6 cellular contexts compared by ENCODE assay signal in the genomic region with DNA sequence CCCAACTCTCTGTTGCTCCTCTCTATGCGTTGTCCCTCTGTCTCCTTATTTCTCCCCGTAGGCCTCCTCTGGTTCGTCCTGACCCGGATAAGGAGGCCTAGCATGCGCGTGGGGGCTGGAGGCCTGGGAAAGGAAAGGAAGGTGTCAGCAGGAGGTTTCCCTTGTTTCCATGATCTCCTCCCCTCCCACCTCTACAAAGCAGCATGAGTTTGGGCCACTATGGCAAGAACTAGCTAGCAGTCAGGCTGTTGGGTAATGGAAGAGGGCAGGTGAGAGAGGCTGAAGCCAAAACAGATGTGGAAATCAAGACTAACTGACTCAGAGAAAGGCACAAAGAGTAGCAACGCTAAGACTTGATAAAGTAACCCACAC. TPM values are rescaled to one million over a fixed set of nuclear protein-coding genes. Genes with fewer than 3 reads are reported as not detected.
DNase-seq lines count a peak whose midpoint lies in the region; ATAC-seq and TF ChIP-seq lines count a peak whose summit lies in the region.

No MANE protein-coding gene starts in this region.

- peak overlapping the region; percentile 88 for H3K4me3 Mint-ChIP-seq in activated naive CD4-positive, alpha-beta T cell treated with anti-CD3 and anti-CD28 coated beads for 36 hours

- H3K4me1 Mint-ChIP-seq in activated naive CD4-positive, alpha-beta T cell treated with anti-CD3 and anti-CD28 coated beads for 36 hours (ENCODE audit: low read depth), result peaks cover 6% of the 10 kb centered on the region

- no peak for TF ChIP-seq POLR2A in transverse colon (IDR thresholded peaks at IDR 0.05)

- H3K27ac ChIP-seq in iPS DF 6.9 (ENCODE audit: low read length) (no peak overlapping the region), transverse colon (peak overlapping the region; percentile 63 to 87 (median 78))

- H3K36me3 Mint-ChIP-seq in activated naive CD4-positive, alpha-beta T cell treated with anti-CD3 and anti-CD28 coated beads for 36 hours (ENCODE audit: low read depth), result no peaks in the 10 kb centered on the region

- no peaks in the 10 kb centered on the region for H3K27me3 Mint-ChIP-seq in activated naive CD4-positive, alpha-beta T cell treated with anti-CD3 and anti-CD28 coated beads for 36 hours (ENCODE audit: low read depth)

- CTCF ChIA-PET in activated naive CD4-positive, alpha-beta T cell treated with anti-CD3 and anti-CD28 coated beads for 36 hours (lab: Charles Lee), result interaction anchor here (1.4 kb wide), 1 partner anchor 8 kb away, joined by 6 read pairs; no protein-coding TSS in a partner anchor

- H3K9me3 ChIP-seq in iPS DF 6.9 (ENCODE audit: control insufficient read depth, insufficient read depth, low read length), result no peaks in the 10 kb centered on the region
- H3K9me3 ChIP-seq in transverse colon, result no peaks in the 10 kb centered on the region

- no peaks in the 10 kb centered on the region for H3K9me3 Mint-ChIP-seq in activated naive CD4-positive, alpha-beta T cell treated with anti-CD3 and anti-CD28 coated beads for 36 hours

- peaks cover 8% of the 10 kb centered on the region for H3K4me1 ChIP-seq in iPS DF 6.9 (ENCODE audit: control insufficient read depth, insufficient read depth, low read length)
- peaks cover 3 to 30% (median 18%) of the 10 kb centered on the region in 4 donors for H3K4me1 ChIP-seq in transverse colon

- H3K4me3 ChIP-seq in iPS DF 6.9 (ENCODE audit: low read length) (peak overlapping the region; percentile 79; the same call in 1 of the 2 replicates), transverse colon (peak overlapping the region; percentile 21 to 80 (median 72))

- no peak for DNase-seq in activated naive CD4-positive, alpha-beta T cell treated with anti-CD3 and anti-CD28 coated beads for 36 hours
- no peak for DNase-seq in activated naive CD4-positive, alpha-beta T cell (lab: John Stamatoyannopoulos, UW)
- DNase-seq in iPS DF 6.9 (ENCODE audit: low read depth, low spot score) (no peak), transverse colon (no peak), HCEC 1CT (no peak)

- intact Hi-C loops in activated naive CD4-positive, alpha-beta T cell treated with anti-CD3 and anti-CD28 coated beads for 36 hours (cut with micrococcal nuclease), result no loop called here
- intact Hi-C loops in transverse colon (cut with DNase I; ENCODE audit: low total_unique reads), result no loop called here

- in situ Hi-C loops in transverse colon (cut with MboI; ENCODE audit: low pct_ligation_motif_present in 1 of 4, low pct_unique_long_range_greater_than_20kb in 1 of 4, low sequenced_read_pairs in 3 of 4), result no loop called here

- H3K27ac Mint-ChIP-seq in activated naive CD4-positive, alpha-beta T cell treated with anti-CD3 and anti-CD28 coated beads for 36 hours, result no peak overlapping the region

- TF ChIP-seq EP300 in transverse colon (IDR thresholded peaks at IDR 0.05; ENCODE audit: low read depth), result no peak

- no CpG with 5 or more reads among the region's 7 CpGs for WGBS in iPS DF 6.9 (ENCODE audit: insufficient coverage, insufficient read length)
- 10 to 23% methylated on average over 2 to 7 of the region's 7 CpGs for WGBS in transverse colon (ENCODE audit: low coverage in 1 of 2), 2 donors

- H3K27me3 ChIP-seq in iPS DF 6.9 (ENCODE audit: control insufficient read depth, insufficient read depth, low read length) (no peaks in the 10 kb centered on the region; the same call in 1 of the 2 replicates), transverse colon (peaks cover 9% of the 10 kb centered on the region)

- TF ChIP-seq CTCF in transverse colon (IDR thresholded peaks at IDR 0.05), result no peak

- H3K36me3 ChIP-seq in iPS DF 6.9 (ENCODE audit: control insufficient read depth, insufficient read depth, low read length) (no peaks in the 10 kb centered on the region), transverse colon (no peaks in the 10 kb centered on the region)

- ATAC-seq in GM19467 (IDR thresholded peaks at IDR 0.05; ENCODE audit: unreplicated experiment), result no peak

RNA-seq across cellular contexts. Expression of a gene that starts 0.7 kb away (rescaled TPM):
- total RNA-seq in activated naive CD4-positive, alpha-beta T cell treated with anti-CD3 and anti-CD28 coated beads for 36 hours, result 1 to 10 TPM; 1.5 to 1.6 TPM
- 10 to 100 TPM in 1 of 4 donors, 1 to 10 TPM in 3; 1.8 to 16.3 (median 2.9) TPM for total RNA-seq in transverse colon

RNA-seq across cellular contexts. Expression of a gene that starts 9.3 kb away (rescaled TPM):
- total RNA-seq in activated naive CD4-positive, alpha-beta T cell treated with anti-CD3 and anti-CD28 coated beads for 36 hours, result 10 to 100 TPM in 1 of 2 experiments, 1 to 10 TPM in 1; 9.6 to 10.5 TPM
- total RNA-seq in transverse colon, result 1 to 10 TPM; 2.0 to 5.2 (median 4.2) TPM

RNA-seq across cellular contexts. Expression of a gene that starts 18.6 kb away (rescaled TPM):
- total RNA-seq in activated naive CD4-positive, alpha-beta T cell treated with anti-CD3 and anti-CD28 coated beads for 36 hours, result 1 to 10 TPM; 4.5 to 4.8 TPM
- 10 to 100 TPM in 1 of 4 donors, 1 to 10 TPM in 3; 1.4 to 15.7 (median 7.3) TPM for total RNA-seq in transverse colon

RNA-seq across cellular contexts. Expression of a gene that starts 18.8 kb away (rescaled TPM):
- 10 to 100 TPM; 60.5 to 64.2 TPM for total RNA-seq in activated naive CD4-positive, alpha-beta T cell treated with anti-CD3 and anti-CD28 coated beads for 36 hours
- 10 to 100 TPM in 3 of 4 donors, 1 to 10 TPM in 1; 9.0 to 35.4 (median 25.1) TPM for total RNA-seq in transverse colon

RNA-seq across cellular contexts. Expression of a gene that starts 28.7 kb away (rescaled TPM):
- total RNA-seq in activated naive CD4-positive, alpha-beta T cell treated with anti-CD3 and anti-CD28 coated beads for 36 hours, result 1 to 10 TPM in 1 of 2 experiments, under 1 TPM in 1; 0.98 to 1.1 TPM
- not detected for total RNA-seq in transverse colon
